ENCODE assay signal across 24 cellular contexts in the genomic region with DNA sequence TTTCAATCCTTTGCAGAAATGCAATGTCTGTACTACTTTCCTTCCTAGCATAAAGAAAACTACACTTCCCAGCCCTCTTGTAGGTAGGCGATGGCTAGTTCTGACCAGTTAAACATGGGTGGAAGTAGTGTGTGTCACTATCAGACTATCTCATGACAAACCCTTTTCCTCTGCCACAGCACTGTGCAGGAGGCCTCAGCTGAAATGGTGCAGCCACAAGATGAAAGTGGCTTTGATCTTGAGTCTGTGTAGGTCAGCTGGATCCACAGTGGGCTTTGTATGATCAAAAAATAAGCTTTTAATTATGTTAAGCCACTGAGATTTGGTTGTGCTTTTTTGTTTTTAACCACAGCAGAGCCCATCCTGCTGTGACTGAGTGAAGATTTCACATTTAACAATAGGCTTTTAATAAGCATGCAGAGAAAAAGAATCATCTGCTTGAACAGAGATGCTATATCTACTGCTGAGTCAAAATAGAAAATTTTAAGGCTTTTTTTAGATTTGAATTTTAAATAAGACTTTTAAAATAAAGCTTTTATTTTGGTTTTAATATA. TPM values are rescaled to one million over a fixed set of nuclear protein-coding genes. Genes with fewer than 3 reads are reported as not detected.
A peak's percentile ranks its signal among the peaks of the same experiment; 100 is the strongest.
DNase-seq lines count a peak whose midpoint lies in the region; ATAC-seq and TF ChIP-seq lines count a peak whose summit lies in the region.
"Had no signal": no experiment of that assay in that cellular context is flagged by ENCODE, and none has a peak within 500 bp of the region (broad histone marks: within the 10 kb centered on the region; RNA-seq: fewer than 3 reads in every experiment).

No MANE protein-coding gene starts in this region.

- peak overlapping the region; percentile 22 for H3K27ac Mint-ChIP-seq in activated CD4-positive, alpha-beta T cell treated with anti-CD3 and anti-CD28 coated beads, Interleukin-2, amount 10 ng/mL, durations not matched to agents 7 days and 5 days
- H3K27ac Mint-ChIP-seq in T-helper 17 cell: peak overlapping the region; percentile 56
- H3K27ac Mint-ChIP-seq: natural killer cell treated with Interleukin-12 subunit alpha and Interleukin-12 subunit beta and Interleukin-15 and Interleukin-18, amount 100 ng/mL, for 72 hours had no signal

- no peaks in the 10 kb centered on the region for H3K79me2 ChIP-seq in hepatocyte

- TF ChIP-seq CTCF in hepatocyte (IDR thresholded peaks at IDR 0.05; ENCODE audit: poor library complexity): no peak

- H3K4me2 ChIP-seq in hepatocyte: no peak overlapping the region
- H3K4me2 ChIP-seq: BLaER1 had no signal

- H3K4me3 Mint-ChIP-seq in activated CD4-positive, alpha-beta T cell treated with anti-CD3 and anti-CD28 coated beads, Interleukin-2, amount 10 ng/mL, durations not matched to agents 7 days and 5 days: no peak overlapping the region
- H3K4me3 Mint-ChIP-seq in T-helper 17 cell: no peak overlapping the region
- H3K4me3 Mint-ChIP-seq: natural killer cell treated with Interleukin-12 subunit alpha and Interleukin-12 subunit beta and Interleukin-15 and Interleukin-18, amount 100 ng/mL, for 72 hours had no signal

- H3K27ac ChIP-seq in caudate nucleus (ENCODE audit: low read depth, low read length): peak overlapping the region; percentile 82
- no peak overlapping the region for H3K27ac ChIP-seq in hepatocyte
- H3K27ac ChIP-seq: BLaER1, psoas muscle, suprapubic skin had no signal

- peaks cover 35% of the 10 kb centered on the region for H3K36me3 Mint-ChIP-seq in activated CD4-positive, alpha-beta T cell treated with anti-CD3 and anti-CD28 coated beads, Interleukin-2, amount 10 ng/mL, durations not matched to agents 7 days and 5 days (ENCODE audit: low read depth)
- peaks cover 9% of the 10 kb centered on the region for H3K36me3 Mint-ChIP-seq in T-helper 17 cell (ENCODE audit: low read depth)

- CTCF ChIA-PET in activated CD4-positive, alpha-beta T cell treated with anti-CD3 and anti-CD28 coated beads, Interleukin-2, amount 10 ng/mL, durations not matched to agents 7 days and 5 days (lab: Charles Lee): interaction anchor here (1.3 to 1.5 kb wide), 2 partner anchors 9 to 12 kb away, joined by 5 read pairs; no protein-coding TSS in a partner anchor

- POLR2A ChIA-PET in activated CD4-positive, alpha-beta T cell treated with anti-CD3 and anti-CD28 coated beads, Interleukin-2, amount 10 ng/mL, durations not matched to agents 7 days and 5 days (lab: Charles Lee): no interaction called here

- intact Hi-C loops in sciatic nerve (cut with DNase I): no loop called here

- H3K27me3 Mint-ChIP-seq in activated CD4-positive, alpha-beta T cell treated with anti-CD3 and anti-CD28 coated beads, Interleukin-2, amount 10 ng/mL, durations not matched to agents 7 days and 5 days: no peaks in the 10 kb centered on the region
- no peaks in the 10 kb centered on the region for H3K27me3 Mint-ChIP-seq in T-helper 17 cell
- H3K27me3 Mint-ChIP-seq: natural killer cell treated with Interleukin-12 subunit alpha and Interleukin-12 subunit beta and Interleukin-15 and Interleukin-18, amount 100 ng/mL, for 72 hours had no signal

- peaks cover 10% of the 10 kb centered on the region for H3K4me1 ChIP-seq in hepatocyte (ENCODE audit: insufficient read depth)
- H3K4me1 ChIP-seq: psoas muscle, suprapubic skin had no signal

- no peaks in the 10 kb centered on the region for H3K36me3 ChIP-seq in hepatocyte (replicated peaks; ENCODE audit: insufficient read depth, low read depth)

- WGBS in hepatocyte (ENCODE audit: low lambda C conversion rate, missing lambda C conversion rate): 67% methylated on average over 1 of the region's 1 CpG

- H3K27me3 ChIP-seq in hepatocyte: no peaks in the 10 kb centered on the region
- H3K27me3 ChIP-seq: BLaER1, suprapubic skin had no signal

- H3K4me3 ChIP-seq in hepatocyte: no peak overlapping the region
- H3K4me3 ChIP-seq: BLaER1, psoas muscle, suprapubic skin had no signal

- H3K4me1 Mint-ChIP-seq in activated CD4-positive, alpha-beta T cell treated with anti-CD3 and anti-CD28 coated beads, Interleukin-2, amount 10 ng/mL, durations not matched to agents 7 days and 5 days: peaks cover 16% of the 10 kb centered on the region
- peaks cover 17% of the 10 kb centered on the region for H3K4me1 Mint-ChIP-seq in T-helper 17 cell

- ATAC-seq in T-helper 17 cell (no peak), sciatic nerve (peak; percentile 48), GM19452 (IDR thresholded peaks at IDR 0.05; ENCODE audit: unreplicated experiment) (no peak), GM19395 (IDR thresholded peaks at IDR 0.05; ENCODE audit: unreplicated experiment) (no peak)
- ATAC-seq: natural killer cell treated with Interleukin-12 subunit alpha and Interleukin-12 subunit beta and Interleukin-15 and Interleukin-18, amount 100 ng/mL, for 72 hours; psoas muscle had no signal

- H2AFZ ChIP-seq in hepatocyte: no peak overlapping the region

- no peak for DNase-seq in activated CD4-positive, alpha-beta T cell treated with anti-CD3 and anti-CD28 coated beads, Interleukin-2, amount 10 ng/mL, durations not matched to agents 7 days and 5 days
- no peak for DNase-seq in activated CD4-positive, alpha-beta T cell treated with anti-CD3 and anti-CD28 coated beads, Interleukin-2, amount 50 U/mL, for 1 hour
- no peak for DNase-seq in T-helper 17 cell
- DNase-seq in caudate nucleus (lab: John Stamatoyannopoulos, UW): no peak
- no peak for DNase-seq in sciatic nerve (ENCODE audit: low spot score)
- no peak for DNase-seq in hepatocyte (ENCODE audit: low spot score)
- DNase-seq: 8988T; activated CD4-positive, alpha-beta T cell treated with anti-CD3 and anti-CD28 coated beads, Interleukin-2, amount 50 U/mL, for 4 hours; amniotic stem cell; cerebellar nuclear complex; GF-D8; islet precursor cell; mammary epithelial cell; NCI-H1048; NCI-H2081; NCI-H524 treated with DMSO at 0.1 percent for 48 hours; psoas muscle; Right ventricle myocardium superior; stimulated activated CD4-positive, alpha-beta T cell treated with anti-CD3 and anti-CD28 coated beads, Interleukin-4, amount 100 ng/mL, for 4 hours had no signal

- H3K9me3 ChIP-seq in T-helper 17 cell (ENCODE audit: control insufficient read depth, low read length, poor library complexity, severe bottlenecking): no peaks in the 10 kb centered on the region
- H3K9me3 ChIP-seq in hepatocyte (ENCODE audit: low read depth): no peaks in the 10 kb centered on the region
- H3K9me3 ChIP-seq: BLaER1, psoas muscle, suprapubic skin had no signal

- H4K20me1 ChIP-seq in hepatocyte (ENCODE audit: insufficient read depth, poor library complexity, severe bottlenecking): no peaks in the 10 kb centered on the region
- H4K20me1 ChIP-seq: BLaER1 had no signal

- no peaks in the 10 kb centered on the region for H3K9me2 ChIP-seq in hepatocyte (replicated peaks; ENCODE audit: insufficient read depth)

- no peaks in the 10 kb centered on the region for H3K9me3 Mint-ChIP-seq in activated CD4-positive, alpha-beta T cell treated with anti-CD3 and anti-CD28 coated beads, Interleukin-2, amount 10 ng/mL, durations not matched to agents 7 days and 5 days
- H3K9me3 Mint-ChIP-seq: natural killer cell treated with Interleukin-12 subunit alpha and Interleukin-12 subunit beta and Interleukin-15 and Interleukin-18, amount 100 ng/mL, for 72 hours had no signal

RNA-seq across cellular contexts. Expression of a gene that starts 19.7 kb away (rescaled TPM):
- total RNA-seq in activated CD4-positive, alpha-beta T cell treated with anti-CD3 and anti-CD28 coated beads, Interleukin-2, amount 10 ng/mL, durations not matched to agents 7 days and 5 days: 10 to 100 TPM; 23.2 to 26.8 TPM
- total RNA-seq in T-helper 17 cell (10 to 100 TPM; 16.2 to 17.1 TPM), sciatic nerve (38.3 TPM), hepatocyte (147 and 153 TPM in 2 replicates)
- 132 and 144 TPM in 2 replicates for polyA plus RNA-seq in hepatocyte

RNA-seq across cellular contexts. Expression of a gene that starts 43.7 kb away (rescaled TPM):
- 100 to 1,000 TPM; 135 to 176 TPM for total RNA-seq in activated CD4-positive, alpha-beta T cell treated with anti-CD3 and anti-CD28 coated beads, Interleukin-2, amount 10 ng/mL, durations not matched to agents 7 days and 5 days
- total RNA-seq in T-helper 17 cell: 100 to 1,000 TPM; 115 to 129 TPM
- 17.7 TPM for total RNA-seq in sciatic nerve
- not detected in 2 replicates for total RNA-seq in hepatocyte
- 0.69 TPM in 1 of 2 replicates, not detected in the other for polyA plus RNA-seq in hepatocyte

RNA-seq across cellular contexts. Expression of a gene that starts 46.1 kb away (rescaled TPM):
- total RNA-seq in activated CD4-positive, alpha-beta T cell treated with anti-CD3 and anti-CD28 coated beads, Interleukin-2, amount 10 ng/mL, durations not matched to agents 7 days and 5 days: 10 to 100 TPM; 28.1 to 28.6 TPM
- total RNA-seq in T-helper 17 cell (10 to 100 TPM; 33.7 to 36.6 TPM), sciatic nerve (50.1 TPM), hepatocyte (23.4 and 27.4 TPM in 2 replicates)
- 20.8 and 37.3 TPM in 2 replicates for polyA plus RNA-seq in hepatocyte

Comparison
In these comparisons a context has a peak if more than half of its experiments do, and no peak if none do; other contexts are left out.
1. RNA of a gene that starts 43.7 kb away (total RNA-seq): 135 to 176 TPM in activated CD4-positive, alpha-beta T cell treated with anti-CD3 and anti-CD28 coated beads, Interleukin-2, amount 10 ng/mL, durations not matched to agents 7 days and 5 days, 115 to 129 TPM in T-helper 17 cell and 17.7 TPM in sciatic nerve (single experiment); not detected in hepatocyte; every median in the first group is over 10 times any median in the second.